ENCODE assay signal across 9 cellular contexts in genomic region chr6:21188505-21189223, GRCh38.
DNase-seq lines count a peak whose midpoint lies in the region; ATAC-seq, FAIRE-seq and TF ChIP-seq lines count a peak whose summit lies in the region.
"Had no signal": no experiment of that assay in that cellular context is flagged by ENCODE, and none has a peak within 500 bp of the region (broad histone marks: within the 10 kb centered on the region; RNA-seq: fewer than 3 reads in every experiment).

No MANE protein-coding gene starts in this region.

- no peak overlapping the region for H3K4me2 ChIP-seq in HepG2 (ENCODE audit: low read depth, low read length)

- H4K20me1 ChIP-seq in HepG2 (ENCODE audit: insufficient read depth, low read length): no peaks in the 10 kb centered on the region

- peak; percentile 24 for DNase-seq in HepG2 (ENCODE audit: low spot score)
- DNase-seq in right lobe of liver: no peak
- DNase-seq in NAMALWA (ENCODE audit: low spot score): peak; percentile 11
- DNase-seq in ascending aorta (ENCODE audit: low spot score in 2 of 2): no peak
- DNase-seq in central memory CD4-positive, alpha-beta T cell: no peak
- DNase-seq in right atrium auricular region (ENCODE audit: low spot score): no peak
- no peak for DNase-seq in Caco-2
- DNase-seq: activated T-cell treated with anti-CD3 and anti-CD28 coated beads for 4 hours had no signal

- intact Hi-C loops in HepG2 (cut with micrococcal nuclease; ENCODE audit: unreplicated experiment): no loop called here
- intact Hi-C loops in right lobe of liver (cut with DNase I): no loop called here
- intact Hi-C loops in ascending aorta (cut with DNase I): no loop called here
- intact Hi-C loops in Caco-2 (cut with micrococcal nuclease; ENCODE audit: unreplicated experiment): no loop called here

- no peak for FAIRE-seq in HepG2 (lab: Jason Lieb, UNC)

- CTCF ChIA-PET in HepG2 (lab: Yijun Ruan, JAX; ENCODE audit: low intra/inter-chr PET ratio, low total read pairs) (no interaction called here), Caco-2 (lab: Charles Lee) (no interaction called here)

- peaks cover 8% of the 10 kb centered on the region for H3K9me3 Mint-ChIP-seq in Caco-2 (ENCODE audit: unreplicated experiment)

- H3K27me3 Mint-ChIP-seq in Caco-2 (ENCODE audit: insufficient read depth, unreplicated experiment): no peaks in the 10 kb centered on the region

- H2AFZ ChIP-seq in HepG2 (ENCODE audit: low read length): no peak overlapping the region

- no peak overlapping the region for H3K4me3 Mint-ChIP-seq in Caco-2 (ENCODE audit: unreplicated experiment)

- H3K36me3 ChIP-seq in HepG2 (replicated peaks in 1 of 2; ENCODE audit: control insufficient read depth in 1 of 2, insufficient read depth in 2 of 2, low read length in 2 of 2) (no peaks in the 10 kb centered on the region), right lobe of liver (no peaks in the 10 kb centered on the region), ascending aorta (no peaks in the 10 kb centered on the region), right atrium auricular region (no peaks in the 10 kb centered on the region), Caco-2 (ENCODE audit: control insufficient read depth, insufficient read depth, low read length) (no peaks in the 10 kb centered on the region)

- ATAC-seq in HepG2 (peak; percentile 57), right lobe of liver (no peak), GM21737 (IDR thresholded peaks at IDR 0.05; ENCODE audit: unreplicated experiment) (no peak)

- H3K9ac ChIP-seq in HepG2 (ENCODE audit: insufficient read depth, low read depth, low read length): no peak overlapping the region

- H3K27ac ChIP-seq in HepG2 (ENCODE audit: extremely low read length, insufficient read depth, low read length): no peak overlapping the region
- H3K27ac ChIP-seq in right lobe of liver: no peak overlapping the region
- H3K27ac ChIP-seq in ascending aorta: peak overlapping the region; percentile 34 to 65
- H3K27ac ChIP-seq in right atrium auricular region: no peak overlapping the region

- H3K36me3 Mint-ChIP-seq in Caco-2 (ENCODE audit: insufficient read depth, unreplicated experiment): no peaks in the 10 kb centered on the region

- H3K4me3 ChIP-seq in HepG2 (replicated peaks in 1 of 3; ENCODE audit: insufficient read depth in 1 of 3, low read depth in 2 of 3, low read length in 3 of 3) (no peak overlapping the region), right lobe of liver (no peak overlapping the region), ascending aorta (no peak overlapping the region), right atrium auricular region (no peak overlapping the region), Caco-2 (ENCODE audit: low read depth, low read length) (no peak overlapping the region)

- no peaks in the 10 kb centered on the region for H3K9me3 ChIP-seq in HepG2 (ENCODE audit: low read length)
- H3K9me3 ChIP-seq in right lobe of liver: no peaks in the 10 kb centered on the region
- H3K9me3 ChIP-seq in ascending aorta: no peaks in the 10 kb centered on the region
- H3K9me3 ChIP-seq in right atrium auricular region: no peaks in the 10 kb centered on the region
- no peaks in the 10 kb centered on the region for H3K9me3 ChIP-seq in Caco-2

- H3K79me2 ChIP-seq in HepG2 (ENCODE audit: insufficient read depth, low read length): no peaks in the 10 kb centered on the region

- H3K4me1 Mint-ChIP-seq in Caco-2 (ENCODE audit: low read depth, unreplicated experiment): no peaks in the 10 kb centered on the region

- 81% methylated on average over 9 of the region's 9 CpGs for WGBS in HepG2 (ENCODE audit: low lambda C conversion rate)
- WGBS in right lobe of liver (ENCODE audit: insufficient coverage, low coverage, low lambda C conversion rate, missing lambda C conversion rate): 49% methylated on average over 8 of the region's 9 CpGs

- BruUV-seq in HepG2 (replicated peaks; lab: Mats Ljungman, UMichigan) (no TSS peak), Caco-2 (replicated peaks; lab: Mats Ljungman, UMichigan) (no TSS peak)

- POLR2A ChIA-PET in HepG2 (lab: Yijun Ruan, JAX) (no interaction called here), Caco-2 (lab: Charles Lee) (no interaction called here)

- no peaks in the 10 kb centered on the region for H3K27me3 ChIP-seq in HepG2 (ENCODE audit: control insufficient read depth in 1 of 2, insufficient read depth in 2 of 2, low read length in 2 of 2)
- H3K27me3 ChIP-seq in right lobe of liver: no peaks in the 10 kb centered on the region
- H3K27me3 ChIP-seq in ascending aorta: no peaks in the 10 kb centered on the region
- no peaks in the 10 kb centered on the region for H3K27me3 ChIP-seq in right atrium auricular region
- no peaks in the 10 kb centered on the region for H3K27me3 ChIP-seq in Caco-2 (replicated peaks; ENCODE audit: control insufficient read depth, insufficient read depth, low read length)

- TF ChIP-seq RAD21 in HepG2 (CRISPR knock-in tag; IDR thresholded peaks at IDR 0.05): no peak

- TF ChIP-seq CTCF in HepG2 (CRISPR knock-in tag; IDR thresholded peaks at IDR 0.05) (no peak), right lobe of liver (IDR thresholded peaks at IDR 0.05) (no peak), ascending aorta (IDR thresholded peaks at IDR 0.05) (no peak), right atrium auricular region (IDR thresholded peaks at IDR 0.05) (no peak), Caco-2 (IDR thresholded peaks at IDR 0.05; ENCODE audit: insufficient read depth in 1 of 2, low read depth in 1 of 2, low read length in 1 of 2, severe bottlenecking in 1 of 2, unreplicated experiment in 1 of 2) (no peak)

- H3K4me1 ChIP-seq in HepG2 (ENCODE audit: insufficient read depth, low read length) (peaks cover 16% of the 10 kb centered on the region), right lobe of liver (no peaks in the 10 kb centered on the region), ascending aorta (peaks cover 0 to 12% of the 10 kb centered on the region in 2 donors), right atrium auricular region (peaks cover 0 to 20% of the 10 kb centered on the region in 2 donors), Caco-2 (no peaks in the 10 kb centered on the region)

- no peak overlapping the region for H3K27ac Mint-ChIP-seq in Caco-2 (ENCODE audit: unreplicated experiment)

- no peak for TF ChIP-seq EP300 in HepG2 (IDR thresholded peaks at IDR 0.05; ENCODE audit: low read depth in 2 of 2, low read length in 2 of 2)
- no peak for TF ChIP-seq EP300 in HepG2 (CRISPR knock-in tag; IDR thresholded peaks at IDR 0.05; ENCODE audit: borderline replicate concordance)

- no peak for TF ChIP-seq POLR2A in HepG2 (IDR thresholded peaks at IDR 0.05; ENCODE audit: insufficient read depth in 1 of 2, low read depth in 2 of 2, low read length in 2 of 2)
- TF ChIP-seq POLR2A in right lobe of liver (IDR thresholded peaks at IDR 0.05): no peak

- in situ Hi-C loops in HepG2 (cut with HindIII; ENCODE audit: extremely low pct_ligation_motif_present, low pct_unique_long_range_greater_than_20kb): no loop called here

TF ChIP-seq in HepG2, 621 proteins besides CTCF, POLR2A, EP300 and RAD21 (continues in another document):
- TF ChIP-seq ZMAT3 (CRISPR knock-in tag; conservative IDR thresholded peaks at IDR 0.05) (no peak), NAIF1 (CRISPR knock-in tag; IDR thresholded peaks at IDR 0.05; ENCODE audit: borderline replicate concordance) (no peak), KDM4B (CRISPR knock-in tag; IDR thresholded peaks at IDR 0.05) (no peak), HOMEZ (CRISPR knock-in tag; IDR thresholded peaks at IDR 0.05; ENCODE audit: low read depth) (peak; percentile 86; the same call in 1 of the 2 replicates), SOX13 (IDR thresholded peaks at IDR 0.05) (no peak), SOX13 (CRISPR knock-in tag; conservative IDR thresholded peaks at IDR 0.05 in 1 of 2, IDR thresholded peaks at IDR 0.05 in 1 of 2) (0 out of 4 replicates have a peak, but pooled peaks of 1 of the 2 experiments have one; percentile 18), ZMYM4 (CRISPR knock-in tag; IDR thresholded peaks at IDR 0.05) (peak; percentile 37; the same call in 1 of the 2 replicates), FOSL2 (CRISPR knock-in tag; IDR thresholded peaks at IDR 0.05) (no peak), NR2F2 (IDR thresholded peaks at IDR 0.05; ENCODE audit: borderline replicate concordance, low read depth) (no peak), REST (IDR thresholded peaks at IDR 0.05; ENCODE audit: borderline replicate concordance in 1 of 2, low read depth in 1 of 2, low read length in 2 of 2) (no peak)

Comparison
In these comparisons a context has a peak if more than half of its experiments do, and no peak if none do; other contexts are left out.
1. DNase-seq: peak in HepG2 (single experiment) and NAMALWA (single experiment); none in right lobe of liver (0 of 3), ascending aorta (0 of 2), central memory CD4-positive, alpha-beta T cell (single experiment), right atrium auricular region (single experiment) and Caco-2 (0 of 2).
2. H3K27ac ChIP-seq: peak in ascending aorta (2 of 2); none in HepG2 (single experiment), right lobe of liver (0 of 3) and right atrium auricular region (0 of 2).